ENCODE assay signal across 20 cellular contexts in the genomic region with DNA sequence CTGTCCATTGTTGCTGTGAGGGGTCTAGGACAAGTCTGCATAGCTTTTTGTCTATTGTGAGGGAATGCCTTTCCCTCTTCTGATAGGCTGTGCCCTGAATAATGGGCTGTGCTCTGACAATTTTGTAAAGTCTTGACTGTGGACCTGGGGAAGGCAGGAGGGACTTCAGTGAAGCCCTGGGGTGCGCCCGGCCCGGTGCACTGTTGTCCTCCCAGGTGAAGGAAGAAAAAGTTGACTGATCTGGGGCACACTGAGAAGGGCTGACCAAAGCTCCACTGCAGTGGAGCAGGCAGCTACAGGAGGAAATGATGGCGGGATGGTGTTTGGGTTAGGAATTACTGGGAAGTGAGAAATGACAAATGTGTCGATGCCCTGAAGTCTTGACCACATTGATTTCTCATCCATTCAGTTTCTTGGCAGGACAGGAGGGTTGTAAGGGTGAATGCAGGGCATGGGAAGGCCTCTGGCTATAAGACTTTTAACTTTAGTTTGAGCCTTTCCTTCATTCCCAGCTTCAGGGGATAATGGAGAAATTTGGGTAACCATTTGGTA.
"Had no signal": no experiment of that assay in that cellular context is flagged by ENCODE, and none has a peak within 500 bp of the region (broad histone marks: within the 10 kb centered on the region; RNA-seq: fewer than 3 reads in every experiment).

No MANE protein-coding gene starts in this region.

- DNase-seq: IMR-90, Karpas-422, KG1, MG63, NCI-H1092, NCI-H1105 treated with DMSO at 0.1 percent for 48 hours, NCI-H1417 treated with DMSO at 0.1 percent for 48 hours, NCI-H146, NCI-H1694 treated with DMSO at 0.1 percent for 48 hours, NCI-H2029, NCI-H2081 treated with DMSO at 0.1 percent for 48 hours, NCI-H2171, NCI-H226, NCI-H446, NCI-H510A, NCI-H524 treated with DMSO at 0.1 percent for 48 hours, NCI-H69, NCI-H774, SHP77, SK-N-SH had no signal
